In the genomic region with DNA sequence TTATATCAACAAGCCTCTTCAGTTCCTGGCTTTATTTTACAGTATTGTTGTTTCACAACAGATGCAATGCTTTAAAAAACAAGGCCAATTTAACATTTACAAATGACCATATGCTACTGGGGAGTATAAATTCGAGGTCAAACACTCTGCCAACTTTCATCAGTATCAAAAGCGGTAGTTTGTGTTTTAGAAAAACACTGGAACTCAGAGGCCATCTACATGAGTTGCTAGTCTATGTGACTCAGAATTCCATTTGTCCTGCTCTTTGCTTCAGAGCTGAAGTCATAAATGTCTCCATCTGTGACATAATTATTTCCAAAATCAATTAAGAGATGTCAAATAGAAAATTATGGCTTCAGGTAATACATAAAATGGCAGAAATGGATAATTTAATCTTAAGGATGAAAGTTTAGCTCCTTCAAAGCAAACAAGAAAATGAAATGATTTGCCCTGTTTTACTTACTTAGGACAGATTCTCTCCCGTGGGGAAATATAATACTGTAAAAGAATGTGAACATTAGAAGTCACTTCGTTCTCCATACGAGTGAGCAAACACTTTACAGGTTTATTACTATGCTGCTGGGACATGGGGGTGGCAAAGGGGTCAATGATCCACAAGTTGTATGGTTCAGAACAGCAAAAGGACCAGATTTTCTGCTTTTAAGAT, we compare ENCODE assay signal across 9 cellular contexts. TPM values are rescaled to one million over a fixed set of nuclear protein-coding genes. Genes with fewer than 3 reads are reported as not detected.
DNase-seq lines count a peak whose midpoint lies in the region; ATAC-seq and TF ChIP-seq lines count a peak whose summit lies in the region.
"Had no signal": no experiment of that assay in that cellular context is flagged by ENCODE, and none has a peak within 500 bp of the region (broad histone marks: within the 10 kb centered on the region; RNA-seq: fewer than 3 reads in every experiment).

No MANE protein-coding gene starts in this region.

- no peaks in the 10 kb centered on the region for H3K27me3 Mint-ChIP-seq in activated naive CD4-positive, alpha-beta T cell treated with anti-CD3 and anti-CD28 coated beads for 36 hours (ENCODE audit: low read depth)
- H3K27me3 Mint-ChIP-seq in activated CD4-positive, alpha-beta memory T cell treated with anti-CD3 and anti-CD28 coated beads for 36 hours: no peaks in the 10 kb centered on the region

- DNase-seq in activated naive CD4-positive, alpha-beta T cell treated with anti-CD3 and anti-CD28 coated beads for 36 hours: no peak
- no peak for DNase-seq in activated naive CD4-positive, alpha-beta T cell (lab: John Stamatoyannopoulos, UW)
- no peak for DNase-seq in activated CD4-positive, alpha-beta memory T cell treated with anti-CD3 and anti-CD28 coated beads for 36 hours
- DNase-seq in foreskin fibroblast (peak; percentile 43 to 76), stromal cell of bone marrow (ENCODE audit: low read depth) (peak; percentile 28), erythroblast (lab: John Stamatoyannopoulos, UW) (no peak), iPS-NIHi7 (ENCODE audit: extremely low spot score) (no peak)
- DNase-seq: stimulated activated CD4-positive, alpha-beta T cell treated with anti-CD3 and anti-CD28 coated beads, Interleukin-1b, Interleukin-23, amount 100 ng/mL, for 48 hours had no signal

- H3K36me3 Mint-ChIP-seq in activated naive CD4-positive, alpha-beta T cell treated with anti-CD3 and anti-CD28 coated beads for 36 hours (ENCODE audit: low read depth): peaks cover 25% of the 10 kb centered on the region
- peaks cover 33% of the 10 kb centered on the region for H3K36me3 Mint-ChIP-seq in activated CD4-positive, alpha-beta memory T cell treated with anti-CD3 and anti-CD28 coated beads for 36 hours

- intact Hi-C loops in activated naive CD4-positive, alpha-beta T cell treated with anti-CD3 and anti-CD28 coated beads for 36 hours (cut with micrococcal nuclease): loop anchor here (10.0 kb wide), 1 partner anchor 819 kb away; the partner anchor contains the start of gene SKA1
- intact Hi-C loops in activated CD4-positive, alpha-beta memory T cell treated with anti-CD3 and anti-CD28 coated beads for 36 hours (cut with micrococcal nuclease): loop anchor here (2.0 kb wide), 1 partner anchor 83 kb away; no protein-coding TSS in a partner anchor

- no peak for TF ChIP-seq POLR2A in erythroblast (IDR thresholded peaks at IDR 0.05; ENCODE audit: low read length)

- no peak for TF ChIP-seq CTCF in foreskin fibroblast (IDR thresholded peaks at IDR 0.05; ENCODE audit: low read depth, low read length)

- H3K27ac Mint-ChIP-seq in activated naive CD4-positive, alpha-beta T cell treated with anti-CD3 and anti-CD28 coated beads for 36 hours: peak overlapping the region; percentile 96
- peak overlapping the region; percentile 80 for H3K27ac Mint-ChIP-seq in activated CD4-positive, alpha-beta memory T cell treated with anti-CD3 and anti-CD28 coated beads for 36 hours

- POLR2A ChIA-PET in activated CD4-positive, alpha-beta memory T cell treated with anti-CD3 and anti-CD28 coated beads for 36 hours (lab: Charles Lee): interaction anchor here (0.9 to 1.7 kb wide), 5 partner anchors 11 to 44 kb away, joined by 3 to 7 read pairs (median 3); no protein-coding TSS in a partner anchor

- H3K4me3 ChIP-seq in foreskin fibroblast (ENCODE audit: low read depth in 1 of 2, low read length in 2 of 2): peak overlapping the region; percentile 13 to 96

- ATAC-seq in HG02571 (IDR thresholded peaks at IDR 0.05; ENCODE audit: unreplicated experiment): no peak

- CTCF ChIA-PET in activated naive CD4-positive, alpha-beta T cell treated with anti-CD3 and anti-CD28 coated beads for 36 hours (lab: Charles Lee): no interaction called here
- CTCF ChIA-PET in activated CD4-positive, alpha-beta memory T cell treated with anti-CD3 and anti-CD28 coated beads for 36 hours (lab: Charles Lee): no interaction called here

- H3K4me1 Mint-ChIP-seq in activated naive CD4-positive, alpha-beta T cell treated with anti-CD3 and anti-CD28 coated beads for 36 hours (ENCODE audit: low read depth): peaks cover 48% of the 10 kb centered on the region
- H3K4me1 Mint-ChIP-seq in activated CD4-positive, alpha-beta memory T cell treated with anti-CD3 and anti-CD28 coated beads for 36 hours (ENCODE audit: low read depth): peaks cover 49% of the 10 kb centered on the region

- H3K4me3 Mint-ChIP-seq in activated naive CD4-positive, alpha-beta T cell treated with anti-CD3 and anti-CD28 coated beads for 36 hours: peak overlapping the region; percentile 54
- peak overlapping the region; percentile 72 for H3K4me3 Mint-ChIP-seq in activated CD4-positive, alpha-beta memory T cell treated with anti-CD3 and anti-CD28 coated beads for 36 hours

- no peaks in the 10 kb centered on the region for H3K9me3 Mint-ChIP-seq in activated naive CD4-positive, alpha-beta T cell treated with anti-CD3 and anti-CD28 coated beads for 36 hours
- H3K9me3 Mint-ChIP-seq in activated CD4-positive, alpha-beta memory T cell treated with anti-CD3 and anti-CD28 coated beads for 36 hours: no peaks in the 10 kb centered on the region

RNA-seq across cellular contexts. Expression of gene MEX3C, which starts 3.7 kb away (rescaled TPM):
- total RNA-seq in activated naive CD4-positive, alpha-beta T cell treated with anti-CD3 and anti-CD28 coated beads for 36 hours: 10 to 100 TPM; 50.9 to 52.4 TPM
- total RNA-seq in activated CD4-positive, alpha-beta memory T cell treated with anti-CD3 and anti-CD28 coated beads for 36 hours: 10 to 100 TPM; 56.6 to 61.5 TPM

Comparison
In these comparisons a context has a peak if more than half of its experiments do, and no peak if none do; other contexts are left out.
1. DNase-seq: peak in foreskin fibroblast (2 of 2) and stromal cell of bone marrow (single experiment); none in activated naive CD4-positive, alpha-beta T cell treated with anti-CD3 and anti-CD28 coated beads for 36 hours (single experiment), activated naive CD4-positive, alpha-beta T cell (0 of 4), activated CD4-positive, alpha-beta memory T cell treated with anti-CD3 and anti-CD28 coated beads for 36 hours (single experiment), erythroblast (0 of 2) and iPS-NIHi7 (single experiment).